In genomic region chr7:28984219-28984618, GRCh38 we compare ENCODE assay signal across 1 cellular context.
TF ChIP-seq lines count a peak whose summit lies in the region.

No MANE protein-coding gene starts in this region.

TF ChIP-seq in GM23338, 12 proteins besides CTCF, POLR2A, EP300 and RAD21:
- TF ChIP-seq ZNF462 (CRISPR knock-in tag; IDR thresholded peaks at IDR 0.05) (peak; percentile 54; the same call in 1 of the 2 replicates), JUNB (IDR thresholded peaks at IDR 0.05; ENCODE audit: unreplicated experiment) (no peak)
